ENCODE assay signal across 16 cellular contexts in genomic region chr20:51715028-51715872, GRCh38. TPM values are rescaled to one million over a fixed set of nuclear protein-coding genes. Genes with fewer than 3 reads are reported as not detected.
DNase-seq lines count a peak whose midpoint lies in the region; ATAC-seq and TF ChIP-seq lines count a peak whose summit lies in the region.
"Had no signal": no experiment of that assay in that cellular context is flagged by ENCODE, and none has a peak within 500 bp of the region (broad histone marks: within the 10 kb centered on the region; RNA-seq: fewer than 3 reads in every experiment).

No MANE protein-coding gene starts in this region.

- no peaks in the 10 kb centered on the region for H3K4me1 ChIP-seq in PC-3 (ENCODE audit: insufficient read depth, low read length)
- H3K4me1 ChIP-seq: left lung, vagina had no signal

- H3K27me3 ChIP-seq in PC-3 (ENCODE audit: low read length) (no peaks in the 10 kb centered on the region), dorsolateral prefrontal cortex (no peaks in the 10 kb centered on the region)
- H3K27me3 ChIP-seq: cardiac muscle cell, left lung, vagina had no signal

- peak; percentile 24 for ATAC-seq in activated CD8-positive, alpha-beta T cell treated with anti-CD3 and anti-CD28 coated beads for 36 hours
- no peak for ATAC-seq in activated CD8-positive, alpha-beta T cell treated with anti-CD3 and anti-CD28 coated beads, Interleukin-2, amount 10 ng/mL, durations not matched to agents 7 days and 5 days
- no peak for ATAC-seq in PC-3
- peak; percentile 28 for ATAC-seq in sciatic nerve
- ATAC-seq in HG03095 (IDR thresholded peaks at IDR 0.05; ENCODE audit: unreplicated experiment), result no peak
- ATAC-seq: GM12878, left lung had no signal

- no peaks in the 10 kb centered on the region for H4K20me1 ChIP-seq in PC-3 (ENCODE audit: low read length)

- no peaks in the 10 kb centered on the region for H3K9me2 ChIP-seq in PC-3 (replicated peaks; ENCODE audit: low read length)

- peaks cover 17% of the 10 kb centered on the region for H3K4me1 Mint-ChIP-seq in activated CD8-positive, alpha-beta T cell treated with anti-CD3 and anti-CD28 coated beads for 36 hours (ENCODE audit: low read depth)
- no peaks in the 10 kb centered on the region for H3K4me1 Mint-ChIP-seq in activated CD8-positive, alpha-beta T cell treated with anti-CD3 and anti-CD28 coated beads, Interleukin-2, amount 10 ng/mL, durations not matched to agents 7 days and 5 days (ENCODE audit: low read depth)

- no peaks in the 10 kb centered on the region for H3K36me3 ChIP-seq in PC-3 (ENCODE audit: low read depth, low read length)
- H3K36me3 ChIP-seq: cardiac muscle cell, vagina had no signal

- POLR2A ChIA-PET in activated CD8-positive, alpha-beta T cell treated with anti-CD3 and anti-CD28 coated beads for 36 hours (lab: Charles Lee), result no interaction called here
- POLR2A ChIA-PET in activated CD8-positive, alpha-beta T cell treated with anti-CD3 and anti-CD28 coated beads, Interleukin-2, amount 10 ng/mL, durations not matched to agents 7 days and 5 days (lab: Charles Lee), result interaction anchor here (0.6 kb wide), 1 partner anchor 366 kb away, joined by 3 read pairs; no protein-coding TSS in a partner anchor
- POLR2A ChIA-PET in PC-3 (lab: Charles Lee; ENCODE audit: unreplicated experiment), result no interaction called here

- DNase-seq in activated CD8-positive, alpha-beta T cell treated with anti-CD3 and anti-CD28 coated beads for 36 hours, result no peak
- DNase-seq in activated CD8-positive, alpha-beta T cell treated with anti-CD3 and anti-CD28 coated beads, Interleukin-2, amount 10 ng/mL, durations not matched to agents 7 days and 5 days, result no peak
- no peak for DNase-seq in PC-3
- DNase-seq in dorsolateral prefrontal cortex, result no peak
- DNase-seq in sciatic nerve (ENCODE audit: low spot score), result no peak
- no peak for DNase-seq in caudate nucleus (lab: John Stamatoyannopoulos, UW)
- no peak for DNase-seq in NOMO-1 treated with DMSO at 0.1 percent for 48 hours (lab: John Stamatoyannopoulos, UW; ENCODE audit: unreplicated experiment)
- DNase-seq: Kasumi-1, left lung, NCI-H524 had no signal

- no peaks in the 10 kb centered on the region for H3K9me3 ChIP-seq in PC-3 (ENCODE audit: low read length)
- H3K9me3 ChIP-seq: left lung, vagina had no signal

- no peak overlapping the region for H3K4me3 ChIP-seq in PC-3 (ENCODE audit: low read length)
- H3K4me3 ChIP-seq in dorsolateral prefrontal cortex, result peak overlapping the region in 21 of 59 donors; percentile 0 to 41 (median 23)
- H3K4me3 ChIP-seq: cardiac muscle cell, GM12878, left lung, vagina had no signal

- no peak overlapping the region for H2AFZ ChIP-seq in PC-3 (ENCODE audit: low read length)
- H2AFZ ChIP-seq: parathyroid adenoma had no signal

- H3K4me3 Mint-ChIP-seq in activated CD8-positive, alpha-beta T cell treated with anti-CD3 and anti-CD28 coated beads for 36 hours, result no peak overlapping the region
- no peak overlapping the region for H3K4me3 Mint-ChIP-seq in activated CD8-positive, alpha-beta T cell treated with anti-CD3 and anti-CD28 coated beads, Interleukin-2, amount 10 ng/mL, durations not matched to agents 7 days and 5 days
- H3K4me3 Mint-ChIP-seq: activated naive CD4-positive, alpha-beta T cell treated with anti-CD3 and anti-CD28 coated beads, Interleukin-2, amount 50 U/mL, for 24 hours had no signal

- CTCF ChIA-PET in activated CD8-positive, alpha-beta T cell treated with anti-CD3 and anti-CD28 coated beads for 36 hours (lab: Charles Lee), result interaction anchor here (1.8 kb wide), 1 partner anchor 14 kb away, joined by 7 read pairs; no protein-coding TSS in a partner anchor
- CTCF ChIA-PET in activated CD8-positive, alpha-beta T cell treated with anti-CD3 and anti-CD28 coated beads, Interleukin-2, amount 10 ng/mL, durations not matched to agents 7 days and 5 days (lab: Charles Lee), result no interaction called here
- CTCF ChIA-PET in PC-3 (lab: Charles Lee), result interaction anchor here (0.6 to 0.7 kb wide), 2 partner anchors 14 to 52 kb away, joined by 4 to 7 read pairs; no protein-coding TSS in a partner anchor

- no peaks in the 10 kb centered on the region for H3K9me3 Mint-ChIP-seq in activated CD8-positive, alpha-beta T cell treated with anti-CD3 and anti-CD28 coated beads for 36 hours
- H3K9me3 Mint-ChIP-seq in activated CD8-positive, alpha-beta T cell treated with anti-CD3 and anti-CD28 coated beads, Interleukin-2, amount 10 ng/mL, durations not matched to agents 7 days and 5 days (ENCODE audit: insufficient read depth), result no peaks in the 10 kb centered on the region
- H3K9me3 Mint-ChIP-seq: activated naive CD4-positive, alpha-beta T cell treated with anti-CD3 and anti-CD28 coated beads, Interleukin-2, amount 50 U/mL, for 24 hours had no signal

- no TSS peak for BruUV-seq in PC-3 (replicated peaks; lab: Mats Ljungman, UMichigan)

- H3K4me2 ChIP-seq in PC-3 (ENCODE audit: low read length), result no peak overlapping the region

- H3K27ac Mint-ChIP-seq in activated CD8-positive, alpha-beta T cell treated with anti-CD3 and anti-CD28 coated beads for 36 hours, result peak overlapping the region; percentile 12
- no peak overlapping the region for H3K27ac Mint-ChIP-seq in activated CD8-positive, alpha-beta T cell treated with anti-CD3 and anti-CD28 coated beads, Interleukin-2, amount 10 ng/mL, durations not matched to agents 7 days and 5 days
- H3K27ac Mint-ChIP-seq: activated naive CD4-positive, alpha-beta T cell treated with anti-CD3 and anti-CD28 coated beads, Interleukin-2, amount 50 U/mL, for 24 hours had no signal

- TF ChIP-seq CTCF in activated CD8-positive, alpha-beta T cell treated with anti-CD3 and anti-CD28 coated beads for 36 hours (IDR thresholded peaks at IDR 0.05), result no peak
- TF ChIP-seq CTCF in PC-3 (conservative IDR thresholded peaks at IDR 0.05; ENCODE audit: low read depth, low read length) (no peak), dorsolateral prefrontal cortex (IDR thresholded peaks at IDR 0.05 in 54 of 56, conservative IDR thresholded peaks at IDR 0.05 in 2 of 56; ENCODE audit: low read depth in 1 of 56, partially characterized antibody in 56 of 56) (no peak)

- no peaks in the 10 kb centered on the region for H3F3A ChIP-seq in PC-3 (ENCODE audit: low read length, unreplicated experiment)

- 0 out of 2 replicates have a peak overlapping the region, but pooled peaks have one; percentile 3 for H3K27ac ChIP-seq in PC-3 (ENCODE audit: low read length)
- peak overlapping the region in 34 of 59 donors; percentile 3 to 68 (median 30) for H3K27ac ChIP-seq in dorsolateral prefrontal cortex
- H3K27ac ChIP-seq in caudate nucleus (ENCODE audit: low read depth, low read length), result no peak overlapping the region
- H3K27ac ChIP-seq: cardiac muscle cell, left lung, parathyroid adenoma, vagina had no signal

- no peak overlapping the region for H3K9ac ChIP-seq in PC-3 (ENCODE audit: low read length)
- H3K9ac ChIP-seq: parathyroid adenoma had no signal

- H3K36me3 Mint-ChIP-seq in activated CD8-positive, alpha-beta T cell treated with anti-CD3 and anti-CD28 coated beads for 36 hours (ENCODE audit: low read depth), result no peaks in the 10 kb centered on the region
- H3K36me3 Mint-ChIP-seq in activated CD8-positive, alpha-beta T cell treated with anti-CD3 and anti-CD28 coated beads, Interleukin-2, amount 10 ng/mL, durations not matched to agents 7 days and 5 days (ENCODE audit: low read depth), result no peaks in the 10 kb centered on the region

- H3K79me2 ChIP-seq in PC-3 (ENCODE audit: low read length), result no peaks in the 10 kb centered on the region

- peaks cover 6% of the 10 kb centered on the region for H3K27me3 Mint-ChIP-seq in activated CD8-positive, alpha-beta T cell treated with anti-CD3 and anti-CD28 coated beads for 36 hours
- H3K27me3 Mint-ChIP-seq in activated CD8-positive, alpha-beta T cell treated with anti-CD3 and anti-CD28 coated beads, Interleukin-2, amount 10 ng/mL, durations not matched to agents 7 days and 5 days (ENCODE audit: low read depth), result no peaks in the 10 kb centered on the region

- intact Hi-C loops in activated CD8-positive, alpha-beta T cell treated with anti-CD3 and anti-CD28 coated beads for 36 hours (cut with micrococcal nuclease), result no loop called here
- intact Hi-C loops in PC-3 (cut with micrococcal nuclease) (no loop called here), dorsolateral prefrontal cortex (cut with DNase I) (no loop called here), sciatic nerve (cut with DNase I) (no loop called here)

RNA-seq across cellular contexts. Expression of gene ATP9A, which starts 52.9 kb away (rescaled TPM):
- under 1 TPM; 0.58 to 0.65 TPM for total RNA-seq in activated CD8-positive, alpha-beta T cell treated with anti-CD3 and anti-CD28 coated beads for 36 hours
- under 1 TPM in 1 of 2 experiments, not detected in 1; 0.05 TPM for total RNA-seq in activated CD8-positive, alpha-beta T cell treated with anti-CD3 and anti-CD28 coated beads, Interleukin-2, amount 10 ng/mL, durations not matched to agents 7 days and 5 days
- total RNA-seq in PC-3 (2014; rRNA removed), result 31.3 and 34.6 TPM in 2 replicates
- 100 to 1,000 TPM; 142 to 325 (median 243) TPM for total RNA-seq in dorsolateral prefrontal cortex
- 42.8 TPM for total RNA-seq in sciatic nerve

Comparison
In these comparisons a context has a peak if more than half of its experiments do, and no peak if none do; other contexts are left out.
1. ATAC-seq: peak in activated CD8-positive, alpha-beta T cell treated with anti-CD3 and anti-CD28 coated beads for 36 hours (single experiment) and sciatic nerve (single experiment); none in activated CD8-positive, alpha-beta T cell treated with anti-CD3 and anti-CD28 coated beads, Interleukin-2, amount 10 ng/mL, durations not matched to agents 7 days and 5 days (single experiment), PC-3 (single experiment) and HG03095 (single experiment).
2. RNA of gene ATP9A, which starts 52.9 kb away (total RNA-seq): 142 to 325 TPM in dorsolateral prefrontal cortex, 42.8 TPM in sciatic nerve (single experiment) and 31.3 to 34.6 TPM in PC-3; 0.58 to 0.65 TPM in activated CD8-positive, alpha-beta T cell treated with anti-CD3 and anti-CD28 coated beads for 36 hours and 0.05 TPM in activated CD8-positive, alpha-beta T cell treated with anti-CD3 and anti-CD28 coated beads, Interleukin-2, amount 10 ng/mL, durations not matched to agents 7 days and 5 days; every median in the first group is over 10 times any median in the second.